18 cellular contexts compared by ENCODE assay signal in the genomic region with DNA sequence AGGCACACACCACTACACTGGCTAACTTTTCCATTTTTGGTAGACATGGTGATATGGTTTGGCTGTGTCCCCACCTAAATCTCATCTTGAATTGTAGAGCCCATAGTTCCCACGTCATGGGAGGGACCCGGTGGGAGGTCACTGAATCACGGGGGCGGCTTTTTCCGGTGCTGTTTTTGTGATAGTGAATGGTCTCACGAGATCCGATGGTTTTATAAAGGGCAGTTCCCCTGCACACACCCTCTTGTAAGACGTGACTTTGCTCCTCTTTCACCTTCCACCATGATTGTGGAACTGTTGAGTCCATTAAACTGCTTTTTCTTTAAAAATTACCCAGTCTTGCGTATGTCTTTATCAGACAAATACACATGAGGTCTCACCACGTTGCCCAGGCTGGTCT. TPM values are rescaled to one million over a fixed set of nuclear protein-coding genes. Genes with fewer than 3 reads are reported as not detected.
A peak's percentile ranks its signal among the peaks of the same experiment; 100 is the strongest.
DNase-seq lines count a peak whose midpoint lies in the region; ATAC-seq and TF ChIP-seq lines count a peak whose summit lies in the region.
"Had no signal": no experiment of that assay in that cellular context is flagged by ENCODE, and none has a peak within 500 bp of the region (broad histone marks: within the 10 kb centered on the region; RNA-seq: fewer than 3 reads in every experiment).

No MANE protein-coding gene starts in this region.

- H3K36me3 Mint-ChIP-seq in WTC11 (no peaks in the 10 kb centered on the region), glutamatergic neuron (ENCODE audit: unreplicated experiment) (no peaks in the 10 kb centered on the region), progenitor cell of endocrine pancreas (ENCODE audit: insufficient read depth) (peaks cover 1% of the 10 kb centered on the region)

- no peaks in the 10 kb centered on the region for H3K27me3 Mint-ChIP-seq in WTC11 (ENCODE audit: low read depth)
- H3K27me3 Mint-ChIP-seq in glutamatergic neuron (ENCODE audit: unreplicated experiment), result peaks cover 6% of the 10 kb centered on the region
- H3K27me3 Mint-ChIP-seq in progenitor cell of endocrine pancreas, result no peaks in the 10 kb centered on the region

- H3K9me3 ChIP-seq in cardiac muscle cell (ENCODE audit: low read depth), result no peaks in the 10 kb centered on the region

- H3K27ac ChIP-seq in cardiac muscle cell, result peak overlapping the region; percentile 91

- no peak overlapping the region for H3K4me3 ChIP-seq in cardiac muscle cell

- no peaks in the 10 kb centered on the region for H3K27me3 ChIP-seq in cardiac muscle cell

- peak overlapping the region; percentile 85; the same call in 1 of the 2 replicates for H3K27ac Mint-ChIP-seq in WTC11
- no peak overlapping the region for H3K27ac Mint-ChIP-seq in glutamatergic neuron (ENCODE audit: unreplicated experiment)
- peak overlapping the region; percentile 74 for H3K27ac Mint-ChIP-seq in progenitor cell of endocrine pancreas

- intact Hi-C loops in left ventricle myocardium superior (cut with micrococcal nuclease), result no loop called here

- no peaks in the 10 kb centered on the region for H3K9me3 Mint-ChIP-seq in WTC11
- peaks cover 13% of the 10 kb centered on the region for H3K9me3 Mint-ChIP-seq in glutamatergic neuron (ENCODE audit: unreplicated experiment)
- no peaks in the 10 kb centered on the region for H3K9me3 Mint-ChIP-seq in progenitor cell of endocrine pancreas (ENCODE audit: low read depth)

- DNase-seq in cardiac muscle cell (ENCODE audit: low read depth in 1 of 2, low spot score in 1 of 2), result no peak
- DNase-seq in left ventricle myocardium superior, result no peak
- no peak for DNase-seq in WTC11 (ENCODE audit: low spot score)
- peak; percentile 12 for DNase-seq in glutamatergic neuron
- no peak for DNase-seq in progenitor cell of endocrine pancreas (ENCODE audit: low spot score, unreplicated experiment)
- no peak for DNase-seq in GM03348 (ENCODE audit: low spot score)
- DNase-seq: C1 segment of cervical spinal cord, DMS 273 treated with DMSO at 0.1 percent for 48 hours, GOT3, KG1, NCI-H1048, NCI-H1436 treated with DMSO at 0.1 percent for 48 hours, NCI-H2029 treated with DMSO at 0.1 percent for 48 hours, NCI-H510A treated with DMSO at 0.1 percent for 48 hours, NCI-H82 had no signal

- H3K4me1 ChIP-seq in cardiac muscle cell (ENCODE audit: low read depth), result peaks cover 37% of the 10 kb centered on the region

- peaks cover 7% of the 10 kb centered on the region for H3K4me1 Mint-ChIP-seq in WTC11
- H3K4me1 Mint-ChIP-seq in glutamatergic neuron (ENCODE audit: low read depth, unreplicated experiment), result peaks cover 8% of the 10 kb centered on the region
- peaks cover 15% of the 10 kb centered on the region for H3K4me1 Mint-ChIP-seq in progenitor cell of endocrine pancreas (ENCODE audit: low read depth)

- H3K36me3 ChIP-seq in cardiac muscle cell, result no peaks in the 10 kb centered on the region

- TF ChIP-seq CTCF in cardiac muscle cell (IDR thresholded peaks at IDR 0.05; ENCODE audit: low read depth, low read length) (no peak), WTC11 (IDR thresholded peaks at IDR 0.05) (no peak), glutamatergic neuron (IDR thresholded peaks at IDR 0.05; ENCODE audit: partially characterized antibody, unreplicated experiment) (no peak), progenitor cell of endocrine pancreas (IDR thresholded peaks at IDR 0.05; ENCODE audit: unreplicated experiment) (no peak)

- POLR2A ChIA-PET in WTC11 (lab: Charles Lee), result no interaction called here

- no peak overlapping the region for H3K4me3 Mint-ChIP-seq in WTC11
- H3K4me3 Mint-ChIP-seq in glutamatergic neuron (ENCODE audit: unreplicated experiment), result no peak overlapping the region
- no peak overlapping the region for H3K4me3 Mint-ChIP-seq in progenitor cell of endocrine pancreas (ENCODE audit: low read depth)

- CTCF ChIA-PET in WTC11 (lab: Charles Lee), result no interaction called here

- ATAC-seq in left ventricle myocardium superior (no peak), WTC11 (no peak), HG03457 (IDR thresholded peaks at IDR 0.05; ENCODE audit: unreplicated experiment) (no peak)
- ATAC-seq: Panc1 had no signal

TF ChIP-seq in WTC11, 78 proteins besides CTCF, POLR2A, EP300 and RAD21:
- TF ChIP-seq, protein P1, sequence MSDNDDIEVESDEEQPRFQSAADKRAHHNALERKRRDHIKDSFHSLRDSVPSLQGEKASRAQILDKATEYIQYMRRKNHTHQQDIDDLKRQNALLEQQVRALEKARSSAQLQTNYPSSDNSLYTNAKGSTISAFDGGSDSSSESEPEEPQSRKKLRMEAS (CRISPR knock-in tag; IDR thresholded peaks at IDR 0.05), result no peak
- TF ChIP-seq RORB (CRISPR knock-in tag; IDR thresholded peaks at IDR 0.05) (no peak), ZNF423 (CRISPR knock-in tag; IDR thresholded peaks at IDR 0.05) (no peak), CREB1 (CRISPR knock-in tag; IDR thresholded peaks at IDR 0.05) (no peak)
- TF ChIP-seq, protein P2, sequence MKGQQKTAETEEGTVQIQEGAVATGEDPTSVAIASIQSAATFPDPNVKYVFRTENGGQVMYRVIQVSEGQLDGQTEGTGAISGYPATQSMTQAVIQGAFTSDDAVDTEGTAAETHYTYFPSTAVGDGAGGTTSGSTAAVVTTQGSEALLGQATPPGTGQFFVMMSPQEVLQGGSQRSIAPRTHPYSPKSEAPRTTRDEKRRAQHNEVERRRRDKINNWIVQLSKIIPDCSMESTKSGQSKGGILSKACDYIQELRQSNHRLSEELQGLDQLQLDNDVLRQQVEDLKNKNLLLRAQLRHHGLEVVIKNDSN (CRISPR knock-in tag; IDR thresholded peaks at IDR 0.05), result no peak
- TF ChIP-seq, protein P3, sequence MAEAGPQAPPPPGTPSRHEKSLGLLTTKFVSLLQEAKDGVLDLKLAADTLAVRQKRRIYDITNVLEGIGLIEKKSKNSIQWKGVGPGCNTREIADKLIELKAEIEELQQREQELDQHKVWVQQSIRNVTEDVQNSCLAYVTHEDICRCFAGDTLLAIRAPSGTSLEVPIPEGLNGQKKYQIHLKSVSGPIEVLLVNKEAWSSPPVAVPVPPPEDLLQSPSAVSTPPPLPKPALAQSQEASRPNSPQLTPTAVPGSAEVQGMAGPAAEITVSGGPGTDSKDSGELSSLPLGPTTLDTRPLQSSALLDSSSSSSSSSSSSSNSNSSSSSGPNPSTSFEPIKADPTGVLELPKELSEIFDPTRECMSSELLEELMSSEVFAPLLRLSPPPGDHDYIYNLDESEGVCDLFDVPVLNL (CRISPR knock-in tag; IDR thresholded peaks at IDR 0.05; ENCODE audit: borderline replicate concordance, low read depth), result no peak
- TF ChIP-seq, protein P4, sequence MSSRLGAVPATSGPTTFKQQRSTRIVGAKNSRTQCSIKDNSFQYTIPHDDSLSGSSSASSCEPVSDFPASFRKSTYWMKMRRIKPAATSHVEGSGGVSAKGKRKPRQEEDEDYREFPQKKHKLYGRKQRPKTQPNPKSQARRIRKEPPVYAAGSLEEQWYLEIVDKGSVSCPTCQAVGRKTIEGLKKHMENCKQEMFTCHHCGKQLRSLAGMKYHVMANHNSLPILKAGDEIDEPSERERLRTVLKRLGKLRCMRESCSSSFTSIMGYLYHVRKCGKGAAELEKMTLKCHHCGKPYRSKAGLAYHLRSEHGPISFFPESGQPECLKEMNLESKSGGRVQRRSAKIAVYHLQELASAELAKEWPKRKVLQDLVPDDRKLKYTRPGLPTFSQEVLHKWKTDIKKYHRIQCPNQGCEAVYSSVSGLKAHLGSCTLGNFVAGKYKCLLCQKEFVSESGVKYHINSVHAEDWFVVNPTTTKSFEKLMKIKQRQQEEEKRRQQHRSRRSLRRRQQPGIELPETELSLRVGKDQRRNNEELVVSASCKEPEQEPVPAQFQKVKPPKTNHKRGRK (CRISPR knock-in tag; IDR thresholded peaks at IDR 0.05; ENCODE audit: borderline replicate concordance), result no peak
- TF ChIP-seq, protein P5, sequence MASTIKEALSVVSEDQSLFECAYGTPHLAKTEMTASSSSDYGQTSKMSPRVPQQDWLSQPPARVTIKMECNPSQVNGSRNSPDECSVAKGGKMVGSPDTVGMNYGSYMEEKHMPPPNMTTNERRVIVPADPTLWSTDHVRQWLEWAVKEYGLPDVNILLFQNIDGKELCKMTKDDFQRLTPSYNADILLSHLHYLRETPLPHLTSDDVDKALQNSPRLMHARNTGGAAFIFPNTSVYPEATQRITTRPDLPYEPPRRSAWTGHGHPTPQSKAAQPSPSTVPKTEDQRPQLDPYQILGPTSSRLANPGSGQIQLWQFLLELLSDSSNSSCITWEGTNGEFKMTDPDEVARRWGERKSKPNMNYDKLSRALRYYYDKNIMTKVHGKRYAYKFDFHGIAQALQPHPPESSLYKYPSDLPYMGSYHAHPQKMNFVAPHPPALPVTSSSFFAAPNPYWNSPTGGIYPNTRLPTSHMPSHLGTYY (CRISPR knock-in tag; IDR thresholded peaks at IDR 0.05), result no peak

RNA-seq across cellular contexts. Expression of a gene that starts 1.3 kb away (rescaled TPM):
- total RNA-seq in cardiac muscle cell, result 9.5 and 18.9 TPM in 2 replicates
- 27.4 and 31.1 TPM in 2 replicates for polyA plus RNA-seq in cardiac muscle cell
- 1.5 TPM for total RNA-seq in left ventricle myocardium superior
- total RNA-seq in WTC11 (2021), result 6.1 to 9.6 TPM (median 9.5 TPM) in 3 replicates
- total RNA-seq in glutamatergic neuron (ENCODE audit: unreplicated experiment), result 13.4 TPM
- total RNA-seq in progenitor cell of endocrine pancreas, result 48.4 and 49.3 TPM in 2 replicates
- total RNA-seq: M059J had no signal

RNA-seq across cellular contexts. Expression of a gene that starts 27.6 kb away (rescaled TPM):
- 45.7 and 58.8 TPM in 2 replicates for total RNA-seq in cardiac muscle cell
- 63.0 and 69.2 TPM in 2 replicates for polyA plus RNA-seq in cardiac muscle cell
- total RNA-seq in left ventricle myocardium superior, result 12.0 TPM
- 56.5 to 61.7 TPM (median 57.6 TPM) in 3 replicates for total RNA-seq in WTC11 (2021)
- total RNA-seq in glutamatergic neuron (ENCODE audit: unreplicated experiment), result 58.7 TPM
- 31.4 and 32.8 TPM in 2 replicates for total RNA-seq in progenitor cell of endocrine pancreas

RNA-seq across cellular contexts. Expression of a gene that starts 58.8 kb away (rescaled TPM):
- total RNA-seq in cardiac muscle cell (212 and 260 TPM in 2 replicates), left ventricle myocardium superior (196 TPM), WTC11 (2021) (111 to 138 TPM (median 138 TPM) in 3 replicates), glutamatergic neuron (ENCODE audit: unreplicated experiment) (55.2 TPM), progenitor cell of endocrine pancreas (32.0 and 38.6 TPM in 2 replicates)
- 153 and 216 TPM in 2 replicates for polyA plus RNA-seq in cardiac muscle cell
